In the genomic region with DNA sequence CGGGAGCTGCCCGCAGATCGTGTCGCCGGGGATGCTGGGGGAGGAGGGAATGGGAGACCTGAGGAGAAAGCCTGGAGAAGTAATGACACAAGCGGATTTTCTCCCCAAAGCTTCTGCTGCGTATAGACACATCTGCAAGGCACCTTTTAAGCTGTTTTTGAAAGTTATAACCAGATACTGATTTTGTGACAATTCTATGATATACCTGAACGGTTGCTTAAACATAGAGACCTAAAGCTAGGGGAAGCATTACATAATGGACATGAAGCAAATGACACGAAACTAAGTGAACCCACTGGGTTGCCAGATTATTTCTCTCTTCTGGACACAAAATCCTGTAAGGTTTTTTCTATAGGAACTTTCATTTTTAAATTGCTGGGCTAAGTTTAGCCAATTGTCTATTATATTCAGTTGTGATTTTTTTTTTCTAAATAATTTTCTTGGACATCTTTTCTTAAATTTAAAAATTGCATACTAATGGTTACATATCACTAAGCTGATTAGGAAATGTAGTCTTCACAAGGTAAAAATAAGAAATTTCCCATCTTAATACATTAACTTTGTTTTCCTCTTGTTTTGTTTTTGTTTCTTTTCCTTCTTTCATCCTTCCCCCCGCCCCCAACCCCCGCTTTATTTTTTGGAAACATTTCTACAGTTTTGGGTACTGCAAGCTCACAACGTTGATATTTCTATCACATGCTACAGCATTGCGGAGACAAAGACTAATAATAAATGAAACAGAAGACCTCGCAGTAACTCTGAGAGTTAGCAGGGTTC, we compare ENCODE assay signal across 8 cellular contexts. TPM values are rescaled to one million over a fixed set of nuclear protein-coding genes. Genes with fewer than 3 reads are reported as not detected.
A peak's percentile ranks its signal among the peaks of the same experiment; 100 is the strongest.
DNase-seq lines count a peak whose midpoint lies in the region; ATAC-seq and TF ChIP-seq lines count a peak whose summit lies in the region.

No MANE protein-coding gene starts in this region.

- DNase-seq in KG1 (lab: John Stamatoyannopoulos, UW) (peak; percentile 30), chondrocyte (ENCODE audit: low spot score) (no peak), naive B cell (no peak), substantia nigra (lab: John Stamatoyannopoulos, UW) (no peak), NCI-H446 (lab: John Stamatoyannopoulos, UW) (no peak)
- no peak for DNase-seq in stimulated activated CD4-positive, alpha-beta T cell treated with anti-CD3 and anti-CD28 coated beads, Interleukin-4, amount 100 ng/mL, for 24 hours

- no peak for ATAC-seq in naive B cell (ENCODE audit: low read depth in 2 of 2)
- ATAC-seq in activated CD4-positive, CD25-positive, alpha-beta regulatory T cell treated with anti-CD3 and anti-CD28 coated beads, Interleukin-2, amount 50 U/mL, for 24 hours = no peak

- H3K36me3 ChIP-seq in BLaER1 treated with 17β-estradiol and CSF1 and Interleukin-3, amounts not matched to agents 10 nM and 100 nM = no peaks in the 10 kb centered on the region

- TF ChIP-seq CTCF in chondrocyte (IDR thresholded peaks at IDR 0.05) = no peak

- peak overlapping the region; percentile 86 to 100 (median 98) for H3K4me2 ChIP-seq in BLaER1 treated with 17β-estradiol and CSF1 and Interleukin-3, amounts not matched to agents 10 nM and 100 nM

- no peaks in the 10 kb centered on the region for H3K9me3 ChIP-seq in BLaER1 treated with 17β-estradiol and CSF1 and Interleukin-3, amounts not matched to agents 10 nM and 100 nM (replicated peaks in 1 of 11)

- H3K9ac ChIP-seq in BLaER1 treated with 17β-estradiol and CSF1 and Interleukin-3, amounts not matched to agents 10 nM and 100 nM = peak overlapping the region; percentile 53 to 80 (median 71); a peak in 19 of 22 replicates

- H3K9me3 Mint-ChIP-seq in chondrocyte (ENCODE audit: low read depth) (no peaks in the 10 kb centered on the region), naive B cell (no peaks in the 10 kb centered on the region)

- H3K4me1 ChIP-seq in BLaER1 treated with 17β-estradiol and CSF1 and Interleukin-3, amounts not matched to agents 10 nM and 100 nM = peaks cover 6 to 12% (median 8%) of the 10 kb centered on the region in 10 experiments; a peak in 10 of 20 replicates

- H3K4me1 Mint-ChIP-seq in chondrocyte (ENCODE audit: low read depth) (peaks cover 19% of the 10 kb centered on the region), naive B cell (peaks cover 3 to 23% (median 7%) of the 10 kb centered on the region in 3 donors)

- H3K27ac ChIP-seq in BLaER1 treated with 17β-estradiol and CSF1 and Interleukin-3, amounts not matched to agents 10 nM and 100 nM = no peak overlapping the region
- H3K27ac ChIP-seq in substantia nigra (ENCODE audit: low read depth, low read length, poor library complexity, severe bottlenecking) = no peak overlapping the region

- peaks cover 0 to 3% (median 0%) of the 10 kb centered on the region in 11 experiments; a peak in 4 of 22 replicates for H4K20me1 ChIP-seq in BLaER1 treated with 17β-estradiol and CSF1 and Interleukin-3, amounts not matched to agents 10 nM and 100 nM

- H3K27ac Mint-ChIP-seq in chondrocyte (ENCODE audit: unreplicated experiment) (peak overlapping the region; percentile 87), naive B cell (peak overlapping the region in 1 of 6 donors; percentile 36)

- H3K27me3 Mint-ChIP-seq in chondrocyte (ENCODE audit: low read depth) = no peaks in the 10 kb centered on the region
- peaks cover 41 to 58% (median 46%) of the 10 kb centered on the region in 3 donors for H3K27me3 Mint-ChIP-seq in naive B cell

- H3K4me3 ChIP-seq in BLaER1 treated with 17β-estradiol and CSF1 and Interleukin-3, amounts not matched to agents 10 nM and 100 nM = peak overlapping the region; percentile 77 to 91 (median 84)

- H3K4me3 Mint-ChIP-seq in chondrocyte (ENCODE audit: unreplicated experiment) (peak overlapping the region; percentile 82), naive B cell (peak overlapping the region; percentile 73 to 90 (median 79))

- H3K27me3 ChIP-seq in BLaER1 treated with 17β-estradiol and CSF1 and Interleukin-3, amounts not matched to agents 10 nM and 100 nM = peaks cover 40 to 61% (median 55%) of the 10 kb centered on the region in 11 experiments

- H3K36me3 Mint-ChIP-seq in chondrocyte (ENCODE audit: low read depth) = no peaks in the 10 kb centered on the region
- no peaks in the 10 kb centered on the region for H3K36me3 Mint-ChIP-seq in naive B cell

RNA-seq across cellular contexts. Expression of gene OSBPL6, which starts 1.3 kb away (rescaled TPM):
- 6.5 to 10.5 TPM (median 10.3 TPM) in 3 replicates for total RNA-seq in chondrocyte
- not detected for polyA plus RNA-seq in naive B cell (ENCODE audit: low read depth in 6 of 6)
